In the genomic region with DNA sequence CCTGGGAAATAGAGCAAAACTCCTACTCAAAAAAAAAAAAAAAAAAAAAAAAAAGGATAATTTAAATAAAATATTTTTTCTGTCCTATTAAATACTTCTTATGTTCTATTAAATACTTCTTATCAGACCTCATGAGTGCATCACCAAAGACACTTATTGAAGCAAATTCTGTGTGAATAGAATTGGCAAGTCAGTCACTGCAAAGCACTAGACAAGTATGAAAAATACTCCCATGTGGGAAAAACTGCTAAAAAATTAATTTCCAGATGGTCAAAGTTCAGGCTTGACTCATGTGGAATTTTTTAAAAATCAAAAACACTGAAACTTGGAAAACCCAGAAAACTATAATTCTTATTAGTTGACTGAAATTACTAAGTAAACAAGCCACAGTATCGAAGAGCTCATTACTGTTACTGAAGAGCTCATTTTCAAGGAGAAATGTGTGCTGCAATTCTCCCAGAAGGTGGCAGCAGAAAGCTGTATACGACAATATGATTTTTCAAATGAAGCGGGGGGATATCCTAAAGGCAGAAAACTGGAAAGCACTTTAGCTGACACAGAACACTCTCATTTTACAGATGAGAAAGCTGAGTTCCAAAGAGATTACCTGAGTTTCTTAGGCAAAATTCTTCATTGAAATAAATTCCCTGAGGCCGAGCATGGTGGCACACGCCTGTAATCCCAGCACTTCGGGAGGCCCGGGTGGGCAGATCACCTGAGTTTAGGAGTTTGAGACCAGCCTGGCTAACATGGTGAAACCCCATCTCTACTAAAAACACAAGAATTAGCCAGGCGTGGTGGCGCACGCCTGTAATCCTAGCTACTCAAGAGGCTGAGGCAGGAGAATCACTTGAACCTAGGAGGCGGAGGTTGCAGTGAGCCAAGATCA, we compare ENCODE assay signal across 1 cellular context.
TF ChIP-seq lines count a peak whose summit lies in the region.

No MANE protein-coding gene starts in this region.

TF ChIP-seq in HepG2, 621 proteins besides CTCF, POLR2A, EP300 and RAD21 (continued from another document):
- TF ChIP-seq CBX2 (IDR thresholded peaks at IDR 0.05; ENCODE audit: low read depth, low read length) (no peak), CBX2 (CRISPR knock-in tag; IDR thresholded peaks at IDR 0.05; ENCODE audit: low read depth) (no peak), NFATC3 (CRISPR knock-in tag; IDR thresholded peaks at IDR 0.05) (no peak), HOXA3 (CRISPR knock-in tag; IDR thresholded peaks at IDR 0.05) (no peak), ZBTB3 (CRISPR knock-in tag; IDR thresholded peaks at IDR 0.05; ENCODE audit: borderline replicate concordance, low read depth) (no peak), GATAD2A (CRISPR knock-in tag; IDR thresholded peaks at IDR 0.05) (peak; percentile 40; the same call in 1 of the 2 replicates), POGZ (CRISPR knock-in tag; IDR thresholded peaks at IDR 0.05) (no peak), NRL (CRISPR knock-in tag; IDR thresholded peaks at IDR 0.05; ENCODE audit: borderline replicate concordance) (no peak), ZKSCAN1 (IDR thresholded peaks at IDR 0.05; ENCODE audit: low read length) (peak; percentile 21; the same call in 1 of the 2 replicates), JUN (CRISPR knock-in tag; IDR thresholded peaks at IDR 0.05) (no peak), ZBTB7B (CRISPR knock-in tag; IDR thresholded peaks at IDR 0.05) (0 out of 2 replicates have a peak, but pooled peaks have one; percentile 30), MIER2 (CRISPR knock-in tag; IDR thresholded peaks at IDR 0.05) (no peak)
- TF ChIP-seq, protein P1, sequence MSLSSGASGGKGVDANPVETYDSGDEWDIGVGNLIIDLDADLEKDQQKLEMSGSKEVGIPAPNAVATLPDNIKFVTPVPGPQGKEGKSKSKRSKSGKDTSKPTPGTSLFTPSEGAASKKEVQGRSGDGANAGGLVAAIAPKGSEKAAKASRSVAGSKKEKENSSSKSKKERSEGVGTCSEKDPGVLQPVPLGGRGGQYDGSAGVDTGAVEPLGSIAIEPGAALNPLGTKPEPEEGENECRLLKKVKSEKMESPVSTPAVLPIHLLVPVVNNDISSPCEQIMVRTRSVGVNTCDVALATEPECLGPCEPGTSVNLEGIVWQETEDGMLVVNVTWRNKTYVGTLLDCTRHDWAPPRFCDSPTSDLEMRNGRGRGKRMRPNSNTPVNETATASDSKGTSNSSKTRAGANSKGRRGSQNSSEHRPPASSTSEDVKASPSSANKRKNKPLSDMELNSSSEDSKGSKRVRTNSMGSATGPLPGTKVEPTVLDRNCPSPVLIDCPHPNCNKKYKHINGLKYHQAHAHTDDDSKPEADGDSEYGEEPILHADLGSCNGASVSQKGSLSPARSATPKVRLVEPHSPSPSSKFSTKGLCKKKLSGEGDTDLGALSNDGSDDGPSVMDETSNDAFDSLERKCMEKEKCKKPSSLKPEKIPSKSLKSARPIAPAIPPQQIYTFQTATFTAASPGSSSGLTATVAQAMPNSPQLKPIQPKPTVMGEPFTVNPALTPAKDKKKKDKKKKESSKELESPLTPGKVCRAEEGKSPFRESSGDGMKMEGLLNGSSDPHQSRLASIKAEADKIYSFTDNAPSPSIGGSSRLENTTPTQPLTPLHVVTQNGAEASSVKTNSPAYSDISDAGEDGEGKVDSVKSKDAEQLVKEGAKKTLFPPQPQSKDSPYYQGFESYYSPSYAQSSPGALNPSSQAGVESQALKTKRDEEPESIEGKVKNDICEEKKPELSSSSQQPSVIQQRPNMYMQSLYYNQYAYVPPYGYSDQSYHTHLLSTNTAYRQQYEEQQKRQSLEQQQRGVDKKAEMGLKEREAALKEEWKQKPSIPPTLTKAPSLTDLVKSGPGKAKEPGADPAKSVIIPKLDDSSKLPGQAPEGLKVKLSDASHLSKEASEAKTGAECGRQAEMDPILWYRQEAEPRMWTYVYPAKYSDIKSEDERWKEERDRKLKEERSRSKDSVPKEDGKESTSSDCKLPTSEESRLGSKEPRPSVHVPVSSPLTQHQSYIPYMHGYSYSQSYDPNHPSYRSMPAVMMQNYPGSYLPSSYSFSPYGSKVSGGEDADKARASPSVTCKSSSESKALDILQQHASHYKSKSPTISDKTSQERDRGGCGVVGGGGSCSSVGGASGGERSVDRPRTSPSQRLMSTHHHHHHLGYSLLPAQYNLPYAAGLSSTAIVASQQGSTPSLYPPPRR (CRISPR knock-in tag; IDR thresholded peaks at IDR 0.05; ENCODE audit: borderline replicate concordance), result no peak
- TF ChIP-seq, protein P2, sequence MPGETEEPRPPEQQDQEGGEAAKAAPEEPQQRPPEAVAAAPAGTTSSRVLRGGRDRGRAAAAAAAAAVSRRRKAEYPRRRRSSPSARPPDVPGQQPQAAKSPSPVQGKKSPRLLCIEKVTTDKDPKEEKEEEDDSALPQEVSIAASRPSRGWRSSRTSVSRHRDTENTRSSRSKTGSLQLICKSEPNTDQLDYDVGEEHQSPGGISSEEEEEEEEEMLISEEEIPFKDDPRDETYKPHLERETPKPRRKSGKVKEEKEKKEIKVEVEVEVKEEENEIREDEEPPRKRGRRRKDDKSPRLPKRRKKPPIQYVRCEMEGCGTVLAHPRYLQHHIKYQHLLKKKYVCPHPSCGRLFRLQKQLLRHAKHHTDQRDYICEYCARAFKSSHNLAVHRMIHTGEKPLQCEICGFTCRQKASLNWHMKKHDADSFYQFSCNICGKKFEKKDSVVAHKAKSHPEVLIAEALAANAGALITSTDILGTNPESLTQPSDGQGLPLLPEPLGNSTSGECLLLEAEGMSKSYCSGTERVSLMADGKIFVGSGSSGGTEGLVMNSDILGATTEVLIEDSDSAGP (CRISPR knock-in tag; IDR thresholded peaks at IDR 0.05; ENCODE audit: borderline replicate concordance), result no peak
- TF ChIP-seq, protein P3, sequence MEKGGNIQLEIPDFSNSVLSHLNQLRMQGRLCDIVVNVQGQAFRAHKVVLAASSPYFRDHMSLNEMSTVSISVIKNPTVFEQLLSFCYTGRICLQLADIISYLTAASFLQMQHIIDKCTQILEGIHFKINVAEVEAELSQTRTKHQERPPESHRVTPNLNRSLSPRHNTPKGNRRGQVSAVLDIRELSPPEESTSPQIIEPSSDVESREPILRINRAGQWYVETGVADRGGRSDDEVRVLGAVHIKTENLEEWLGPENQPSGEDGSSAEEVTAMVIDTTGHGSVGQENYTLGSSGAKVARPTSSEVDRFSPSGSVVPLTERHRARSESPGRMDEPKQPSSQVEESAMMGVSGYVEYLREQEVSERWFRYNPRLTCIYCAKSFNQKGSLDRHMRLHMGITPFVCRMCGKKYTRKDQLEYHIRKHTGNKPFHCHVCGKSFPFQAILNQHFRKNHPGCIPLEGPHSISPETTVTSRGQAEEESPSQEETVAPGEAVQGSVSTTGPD (CRISPR knock-in tag; IDR thresholded peaks at IDR 0.05), result no peak
- TF ChIP-seq, protein P4, sequence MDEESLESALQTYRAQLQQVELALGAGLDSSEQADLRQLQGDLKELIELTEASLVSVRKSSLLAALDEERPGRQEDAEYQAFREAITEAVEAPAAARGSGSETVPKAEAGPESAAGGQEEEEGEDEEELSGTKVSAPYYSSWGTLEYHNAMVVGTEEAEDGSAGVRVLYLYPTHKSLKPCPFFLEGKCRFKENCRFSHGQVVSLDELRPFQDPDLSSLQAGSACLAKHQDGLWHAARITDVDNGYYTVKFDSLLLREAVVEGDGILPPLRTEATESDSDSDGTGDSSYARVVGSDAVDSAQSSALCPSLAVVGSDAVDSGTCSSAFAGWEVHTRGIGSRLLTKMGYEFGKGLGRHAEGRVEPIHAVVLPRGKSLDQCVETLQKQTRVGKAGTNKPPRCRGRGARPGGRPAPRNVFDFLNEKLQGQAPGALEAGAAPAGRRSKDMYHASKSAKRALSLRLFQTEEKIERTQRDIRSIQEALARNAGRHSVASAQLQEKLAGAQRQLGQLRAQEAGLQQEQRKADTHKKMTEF (CRISPR knock-in tag; IDR thresholded peaks at IDR 0.05), result no peak
